9 cellular contexts compared by ENCODE assay signal in the genomic region with DNA sequence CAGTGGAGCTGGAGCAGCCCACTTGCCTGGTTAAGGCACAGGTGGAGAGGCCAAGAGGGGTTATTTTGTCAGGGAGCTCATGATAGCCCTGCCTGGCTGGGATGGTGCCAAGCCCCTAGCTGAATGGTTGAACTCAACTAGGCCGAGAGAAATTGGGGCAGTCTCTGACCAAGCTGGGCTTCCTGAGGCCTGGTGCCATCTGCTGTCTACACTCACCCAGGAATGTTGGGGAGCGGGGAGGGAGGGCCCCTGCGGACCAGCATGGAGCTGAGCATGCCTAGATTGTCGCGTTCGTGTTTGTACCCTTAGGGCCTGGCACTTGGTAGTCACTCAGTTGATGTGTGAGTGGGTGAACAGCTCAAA. TPM values are rescaled to one million over a fixed set of nuclear protein-coding genes. Genes with fewer than 3 reads are reported as not detected.
A peak's percentile ranks its signal among the peaks of the same experiment; 100 is the strongest.
DNase-seq lines count a peak whose midpoint lies in the region; ATAC-seq and TF ChIP-seq lines count a peak whose summit lies in the region.
"Had no signal": no experiment of that assay in that cellular context is flagged by ENCODE, and none has a peak within 500 bp of the region (broad histone marks: within the 10 kb centered on the region; RNA-seq: fewer than 3 reads in every experiment).

No MANE protein-coding gene starts in this region.

- H3K4me2 ChIP-seq in OCI-LY1 (ENCODE audit: low read length) = peak overlapping the region; percentile 95
- H3K4me2 ChIP-seq in neural progenitor cell = peak overlapping the region; percentile 89

- peaks cover 17% of the 10 kb centered on the region for H3K36me3 ChIP-seq in CD8-positive, alpha-beta memory T cell (ENCODE audit: insufficient read depth, low read length)
- H3K36me3 ChIP-seq in OCI-LY1 (ENCODE audit: insufficient read depth, low read length) = peaks cover 43% of the 10 kb centered on the region
- H3K36me3 ChIP-seq in neural progenitor cell = no peaks in the 10 kb centered on the region

- ATAC-seq in GM18868 (IDR thresholded peaks at IDR 0.05; ENCODE audit: unreplicated experiment) (no peak), GM18861 (IDR thresholded peaks at IDR 0.05; ENCODE audit: unreplicated experiment) (no peak), GM19035 (IDR thresholded peaks at IDR 0.05; ENCODE audit: unreplicated experiment) (no peak), HG03108 (IDR thresholded peaks at IDR 0.05; ENCODE audit: unreplicated experiment) (no peak)

- TF ChIP-seq CTCF in OCI-LY1 (IDR thresholded peaks at IDR 0.05; ENCODE audit: low read length) = no peak
- TF ChIP-seq CTCF in endothelial cell (IDR thresholded peaks at IDR 0.05; ENCODE audit: unreplicated experiment) = no peak
- TF ChIP-seq CTCF in neural progenitor cell (IDR thresholded peaks at IDR 0.05) = no peak

- H3K4me3 ChIP-seq in CD8-positive, alpha-beta memory T cell (ENCODE audit: low read length) = peak overlapping the region; percentile 80
- peak overlapping the region; percentile 91 for H3K4me3 ChIP-seq in OCI-LY1 (ENCODE audit: low read depth, low read length, poor library complexity, severe bottlenecking)
- peak overlapping the region; percentile 97 for H3K4me3 ChIP-seq in neural progenitor cell

- H2AFZ ChIP-seq in OCI-LY1 (ENCODE audit: low read length) = no peak overlapping the region
- H2AFZ ChIP-seq in neural progenitor cell (replicated peaks) = no peak overlapping the region

- H3K9me2 ChIP-seq in OCI-LY1 (ENCODE audit: low read depth, low read length) = no peaks in the 10 kb centered on the region

- H3K4me1 ChIP-seq in CD8-positive, alpha-beta memory T cell (ENCODE audit: insufficient read depth, low read length) = peaks cover 40% of the 10 kb centered on the region
- H3K4me1 ChIP-seq in OCI-LY1 (ENCODE audit: insufficient read depth, low read length, severe bottlenecking) (peaks cover 21% of the 10 kb centered on the region), neural progenitor cell (peaks cover 7% of the 10 kb centered on the region)

- H3F3A ChIP-seq in OCI-LY1 (ENCODE audit: insufficient read depth, low read length) (no peaks in the 10 kb centered on the region), neural progenitor cell (ENCODE audit: low read depth) (peaks cover 9% of the 10 kb centered on the region)

- peaks cover 6 to 49% (median 9%) of the 10 kb centered on the region in 3 donors for H3K36me3 Mint-ChIP-seq in CD8-positive, alpha-beta memory T cell
- H3K36me3 Mint-ChIP-seq in endothelial cell (ENCODE audit: low read depth, unreplicated experiment) = peaks cover 33% of the 10 kb centered on the region
- H3K36me3 Mint-ChIP-seq in neural progenitor cell = peaks cover 17% of the 10 kb centered on the region

- H4K20me1 ChIP-seq in OCI-LY1 (ENCODE audit: insufficient read depth, low read length) (no peaks in the 10 kb centered on the region), neural progenitor cell (ENCODE audit: low read depth) (peaks cover 35% of the 10 kb centered on the region)

- CTCF ChIA-PET in CD8-positive, alpha-beta memory T cell (lab: Charles Lee) = interaction anchor here (0.7 to 2.9 kb wide), 7 partner anchors 7 to 200 kb away, joined by 3 to 19 read pairs (median 5); partner anchors contain the start of gene OGG1

- peaks cover 19% of the 10 kb centered on the region for H3K79me2 ChIP-seq in OCI-LY1 (ENCODE audit: insufficient read depth, low read length)
- peaks cover 30% of the 10 kb centered on the region for H3K79me2 ChIP-seq in neural progenitor cell (ENCODE audit: low read depth)

- no peaks in the 10 kb centered on the region for H3K27me3 ChIP-seq in CD8-positive, alpha-beta memory T cell (ENCODE audit: insufficient read depth, low read length, poor library complexity, severe bottlenecking)
- no peaks in the 10 kb centered on the region for H3K27me3 ChIP-seq in OCI-LY1 (ENCODE audit: insufficient read depth, low read length)
- H3K27me3 ChIP-seq in neural progenitor cell = no peaks in the 10 kb centered on the region

- peak overlapping the region; percentile 85 for H3K27ac ChIP-seq in CD8-positive, alpha-beta memory T cell (ENCODE audit: low read depth, low read length)
- H3K27ac ChIP-seq in OCI-LY1 (ENCODE audit: low read depth, low read length, poor library complexity, severe bottlenecking) (no peak overlapping the region), neural progenitor cell (no peak overlapping the region)

- no peaks in the 10 kb centered on the region for H3K9me3 Mint-ChIP-seq in CD8-positive, alpha-beta memory T cell
- no peaks in the 10 kb centered on the region for H3K9me3 Mint-ChIP-seq in endothelial cell (ENCODE audit: unreplicated experiment)
- H3K9me3 Mint-ChIP-seq in neural progenitor cell = no peaks in the 10 kb centered on the region

- no peak for DNase-seq in CD8-positive, alpha-beta memory T cell
- DNase-seq in endothelial cell (ENCODE audit: low spot score) (no peak), neural progenitor cell (ENCODE audit: low spot score) (no peak)

- H3K9me3 ChIP-seq in CD8-positive, alpha-beta memory T cell (ENCODE audit: low read length) = no peaks in the 10 kb centered on the region
- H3K9me3 ChIP-seq in OCI-LY1 (ENCODE audit: low read length) (no peaks in the 10 kb centered on the region), neural progenitor cell (ENCODE audit: low read depth) (no peaks in the 10 kb centered on the region)

- H3K27me3 Mint-ChIP-seq in CD8-positive, alpha-beta memory T cell = no peaks in the 10 kb centered on the region
- H3K27me3 Mint-ChIP-seq in endothelial cell (ENCODE audit: unreplicated experiment) (peaks cover 19% of the 10 kb centered on the region), neural progenitor cell (ENCODE audit: insufficient read depth, low read depth) (peaks cover 5% of the 10 kb centered on the region)

- POLR2A ChIA-PET in CD8-positive, alpha-beta memory T cell (lab: Charles Lee) = interaction anchor here (1.5 to 3.5 kb wide), 3 partner anchors 17 to 157 kb away, joined by 3 to 28 read pairs (median 23); partner anchors contain the start of genes ARPC4, OGG1 and TADA3

- peaks cover 47 to 69% (median 60%) of the 10 kb centered on the region in 3 donors for H3K4me1 Mint-ChIP-seq in CD8-positive, alpha-beta memory T cell
- H3K4me1 Mint-ChIP-seq in endothelial cell (ENCODE audit: unreplicated experiment) (peaks cover 42% of the 10 kb centered on the region), neural progenitor cell (peaks cover 21% of the 10 kb centered on the region)

- peak overlapping the region; percentile 81 to 97 (median 88) for H3K4me3 Mint-ChIP-seq in CD8-positive, alpha-beta memory T cell
- H3K4me3 Mint-ChIP-seq in endothelial cell (ENCODE audit: unreplicated experiment) (peak overlapping the region; percentile 98), neural progenitor cell (peak overlapping the region; percentile 91)

- H3K9ac ChIP-seq in OCI-LY1 (ENCODE audit: low read length) (peak overlapping the region; percentile 91), neural progenitor cell (peak overlapping the region; percentile 97)

- peak overlapping the region; percentile 67 to 99 (median 96) for H3K27ac Mint-ChIP-seq in CD8-positive, alpha-beta memory T cell
- H3K27ac Mint-ChIP-seq in endothelial cell (ENCODE audit: unreplicated experiment) = peak overlapping the region; percentile 80
- peak overlapping the region; percentile 91 for H3K27ac Mint-ChIP-seq in neural progenitor cell

RNA-seq across cellular contexts. Expression of gene BRPF1, which starts 1.2 kb away (rescaled TPM):
- total RNA-seq in CD8-positive, alpha-beta memory T cell = 10 to 100 TPM; 46.8 to 50.2 TPM
- polyA plus RNA-seq in CD8-positive, alpha-beta memory T cell = 27.0 TPM
- total RNA-seq in endothelial cell (ENCODE audit: unreplicated experiment) (40.6 TPM), neural progenitor cell (ENCODE audit: low replicate concordance) (12.1 and 17.5 TPM in 2 replicates)

RNA-seq across cellular contexts. Expression of gene OGG1, which starts 17.0 kb away (rescaled TPM):
- total RNA-seq in CD8-positive, alpha-beta memory T cell = 10 to 100 TPM; 30.5 to 32.1 TPM
- 25.8 TPM for polyA plus RNA-seq in CD8-positive, alpha-beta memory T cell
- total RNA-seq in endothelial cell (ENCODE audit: unreplicated experiment) = 22.2 TPM
- total RNA-seq in neural progenitor cell (ENCODE audit: low replicate concordance) = 15.8 and 33.8 TPM in 2 replicates

RNA-seq across cellular contexts. Expression of gene CPNE9, which starts 29.1 kb away (rescaled TPM):
- total RNA-seq in CD8-positive, alpha-beta memory T cell = under 1 TPM in 1 of 2 experiments, not detected in 1; 0.16 TPM
- polyA plus RNA-seq in CD8-positive, alpha-beta memory T cell = not detected
- total RNA-seq in endothelial cell (ENCODE audit: unreplicated experiment) (0.31 TPM), neural progenitor cell (ENCODE audit: low replicate concordance) (0.43 TPM in 1 of 2 replicates, not detected in the other)
- total RNA-seq: glomerular endothelial cell had no signal

RNA-seq across cellular contexts. Expression of gene CAMK1, which starts 37.0 kb away (rescaled TPM):
- total RNA-seq in CD8-positive, alpha-beta memory T cell = 10 to 100 TPM; 27.0 to 27.4 TPM
- 2.9 TPM for polyA plus RNA-seq in CD8-positive, alpha-beta memory T cell
- total RNA-seq in endothelial cell (ENCODE audit: unreplicated experiment) = 6.0 TPM
- total RNA-seq in neural progenitor cell (ENCODE audit: low replicate concordance) = 24.9 and 32.4 TPM in 2 replicates

RNA-seq across cellular contexts. Expression of gene TADA3, which starts 59.5 kb away (rescaled TPM):
- 10 to 100 TPM; 57.0 to 58.8 TPM for total RNA-seq in CD8-positive, alpha-beta memory T cell
- 64.4 TPM for polyA plus RNA-seq in CD8-positive, alpha-beta memory T cell
- total RNA-seq in endothelial cell (ENCODE audit: unreplicated experiment) (35.4 TPM), neural progenitor cell (ENCODE audit: low replicate concordance) (50.8 and 86.3 TPM in 2 replicates)
